In genomic region chr6:56708810-56709597, GRCh38 we compare ENCODE assay signal across 1 cellular context.
TF ChIP-seq lines count a peak whose summit lies in the region.

No MANE protein-coding gene starts in this region.

TF ChIP-seq in H1, 55 proteins besides CTCF, POLR2A, EP300 and RAD21 (continued from another document):
- TF ChIP-seq CHD7 (IDR thresholded peaks at IDR 0.05; ENCODE audit: insufficient replicate concordance, low read length) (no peak), RFX5 (IDR thresholded peaks at IDR 0.05; ENCODE audit: borderline replicate concordance, low read depth, low read length) (no peak), SP2 (IDR thresholded peaks at IDR 0.05; ENCODE audit: low read length) (no peak), ATF3 (IDR thresholded peaks at IDR 0.05; ENCODE audit: insufficient read depth, low read depth, low read length) (no peak), KDM5A (IDR thresholded peaks at IDR 0.05; ENCODE audit: low read length) (no peak), HDAC6 (IDR thresholded peaks at IDR 0.05; ENCODE audit: low read depth, low read length) (no peak), BCL11A (IDR thresholded peaks at IDR 0.05; ENCODE audit: low read depth in 2 of 2, low read length in 2 of 2) (no peak), TEAD4 (IDR thresholded peaks at IDR 0.05; ENCODE audit: low read depth, low read length) (no peak)
